ENCODE assay signal across 5 cellular contexts in genomic region chr4:114927881-114928280, GRCh38.
"Had no signal": no experiment of that assay in that cellular context is flagged by ENCODE, and none has a peak within 500 bp of the region (broad histone marks: within the 10 kb centered on the region; RNA-seq: fewer than 3 reads in every experiment).

No MANE protein-coding gene starts in this region.

- DNase-seq: KG1 had no signal

- H3K27ac Mint-ChIP-seq: IgD-negative memory B cell had no signal

- H3K9ac ChIP-seq: KMS-11 had no signal

- H3K4me3 Mint-ChIP-seq: IgD-negative memory B cell had no signal

- H3K27me3 Mint-ChIP-seq: IgD-negative memory B cell had no signal

- H3K36me3 Mint-ChIP-seq: IgD-negative memory B cell had no signal

- H3K4me2 ChIP-seq: KMS-11 had no signal

- H3K4me1 Mint-ChIP-seq: IgD-negative memory B cell had no signal

- FAIRE-seq: HTR-8/SVneo had no signal

- H3K27ac ChIP-seq: HL-60, KMS-11 had no signal
